8 cellular contexts compared by ENCODE assay signal in genomic region chr1:33036526-33037503, GRCh38. TPM values are rescaled to one million over a fixed set of nuclear protein-coding genes. Genes with fewer than 3 reads are reported as not detected.
DNase-seq lines count a peak whose midpoint lies in the region; ATAC-seq and TF ChIP-seq lines count a peak whose summit lies in the region.

Gene AK2, minus strand, starts transcription at chr1:33036883. Its CDS starts 55 bp downstream, at chr1:33036828.

- H3K27ac ChIP-seq in heart right ventricle (peak within 1 kb of the TSS; percentile 2 to 94 (median 86)), upper lobe of left lung (peak within 1 kb of the TSS; percentile 85 to 90 (median 87))

- H3K27me3 ChIP-seq in heart right ventricle (no peaks in the 10 kb centered on the region), upper lobe of left lung (no peaks in the 10 kb centered on the region)

- TF ChIP-seq POLR2A in upper lobe of left lung (IDR thresholded peaks at IDR 0.05) = peak in 3 of 4 donors; percentile 40 to 86 (median 59)

- TF ChIP-seq CTCF in GM13976 (IDR thresholded peaks at IDR 0.05; ENCODE audit: borderline replicate concordance, control extremely low read depth, extremely low read depth, insufficient read depth, missing control alignments) (no peak), heart right ventricle (IDR thresholded peaks at IDR 0.05) (no peak), upper lobe of left lung (IDR thresholded peaks at IDR 0.05) (peak in 1 of 6 experiments; percentile 6)

- H3K36me3 ChIP-seq in heart right ventricle = peaks cover 0 to 34% (median 0%) of the 10 kb centered on the region in 9 donors
- peaks cover 0 to under 1% (median 0%) of the 10 kb centered on the region in 4 donors for H3K36me3 ChIP-seq in upper lobe of left lung

- no peak for TF ChIP-seq EP300 in upper lobe of left lung (IDR thresholded peaks at IDR 0.05)

- in situ Hi-C loops in GM13976 (cut with MboI; ENCODE audit: low sequenced_read_pairs, unreplicated experiment) = no loop called here

- ATAC-seq in HG02870 (IDR thresholded peaks at IDR 0.05; ENCODE audit: unreplicated experiment) (peak; percentile 99), heart right ventricle (peak; percentile 100), upper lobe of left lung (ENCODE audit: low FRiP score in 2 of 2) (peak; percentile 100)

- H3K4me1 ChIP-seq in heart right ventricle (peaks cover 3 to 59% (median 30%) of the 10 kb centered on the region in 9 donors), upper lobe of left lung (peaks cover 20 to 44% (median 30%) of the 10 kb centered on the region in 4 donors)

- DNase-seq in GM13976 (ENCODE audit: low spot score) (peak; percentile 98), NCI-H146 treated with DMSO at 0.1 percent for 48 hours (lab: John Stamatoyannopoulos, UW; ENCODE audit: unreplicated experiment) (peak; percentile 94), amniotic epithelial cell (ENCODE audit: low read depth) (peak; percentile 96), heart right ventricle (peak; percentile 96 to 97), posterior cingulate gyrus (peak; percentile 93 to 100 (median 98)), upper lobe of left lung (peak; percentile 98 to 99)

- H3K4me3 ChIP-seq in heart right ventricle (peak within 1 kb of the TSS; percentile 60 to 98 (median 87)), upper lobe of left lung (peak within 1 kb of the TSS; percentile 96 to 98 (median 97))

- intact Hi-C loops in T-helper 1 cell treated with Interleukin-12 subunit alpha and Interleukin-12 subunit beta and Interleukin-4 antibody, amounts not matched to agents 30 ng/mL and 1 ng/mL, for 36 hours (cut with micrococcal nuclease) = loop anchor here (1.0 to 5.0 kb wide), 14 partner anchors 12 to 1740 kb away; partner anchors contain the start of genes AZIN2, BSDC1, RBBP4 and RNF19B
- intact Hi-C loops in heart right ventricle (cut with DNase I) (loop anchor here in 2 of 10 donors (5.0 kb wide), 2 partner anchors 70 to 90 kb away; no protein-coding TSS in a partner anchor), posterior cingulate gyrus (cut with DNase I) (loop anchor here (10.0 kb wide), 1 partner anchor 72 kb away; the partner anchor contains the start of gene RNF19B)

- WGBS in heart right ventricle, 2 donors = 5 to 7% methylated on average over 59 of the region's 59 CpGs
- 5 to 6% methylated on average over 46 to 47 of the region's 59 CpGs for WGBS in upper lobe of left lung, 2 donors

- no peaks in the 10 kb centered on the region for H3K9me3 ChIP-seq in heart right ventricle
- H3K9me3 ChIP-seq in upper lobe of left lung = no peaks in the 10 kb centered on the region

RNA-seq across cellular contexts. Expression of gene AK2, which starts in this region (rescaled TPM):
- total RNA-seq in T-helper 1 cell treated with Interleukin-12 subunit alpha and Interleukin-12 subunit beta and Interleukin-4 antibody, amounts not matched to agents 30 ng/mL and 1 ng/mL, for 36 hours = 222 and 232 TPM in 2 replicates
- total RNA-seq in heart right ventricle (100 to 1,000 TPM in 9 of 10 donors, 10 to 100 TPM in 1; 93.3 to 154 (median 111) TPM), upper lobe of left lung (100 to 1,000 TPM in 5 of 6 donors, 10 to 100 TPM in 1; 90.1 to 123 (median 115) TPM)
- 100 to 1,000 TPM; 175 to 305 TPM for polyA plus RNA-seq in heart right ventricle

Comparison
In these comparisons a context has a peak if more than half of its experiments do, and no peak if none do; other contexts are left out.
1. Peak in every context shown above with its lines: DNase-seq, ATAC-seq, H3K4me3 ChIP-seq and H3K27ac ChIP-seq.